13 cellular contexts compared by ENCODE assay signal in genomic region chr22:33896154-33896800, GRCh38. TPM values are rescaled to one million over a fixed set of nuclear protein-coding genes. Genes with fewer than 3 reads are reported as not detected.
DNase-seq lines count a peak whose midpoint lies in the region; ATAC-seq and TF ChIP-seq lines count a peak whose summit lies in the region.
"Had no signal": no experiment of that assay in that cellular context is flagged by ENCODE, and none has a peak within 500 bp of the region (broad histone marks: within the 10 kb centered on the region; RNA-seq: fewer than 3 reads in every experiment).

No MANE protein-coding gene starts in this region.

- peak overlapping the region in 8 of 11 experiments; percentile 58 to 80 (median 66); a peak in 18 of 22 replicates for H3K9ac ChIP-seq in BLaER1 treated with 17β-estradiol and CSF1 and Interleukin-3, amounts not matched to agents 10 nM and 100 nM

- POLR2A ChIA-PET in activated CD4-positive, alpha-beta memory T cell treated with anti-CD3 and anti-CD28 coated beads for 36 hours (lab: Charles Lee): no interaction called here

- CTCF ChIA-PET in activated CD4-positive, alpha-beta memory T cell treated with anti-CD3 and anti-CD28 coated beads for 36 hours (lab: Charles Lee): no interaction called here

- H4K20me1 ChIP-seq in BLaER1 treated with 17β-estradiol and CSF1 and Interleukin-3, amounts not matched to agents 10 nM and 100 nM: peaks cover 4 to 96% (median 37%) of the 10 kb centered on the region in 11 experiments; a peak in 12 of 22 replicates

- ATAC-seq in GM19468 (IDR thresholded peaks at IDR 0.05; ENCODE audit: extremely low read depth, unreplicated experiment) (peak; percentile 1), HG03103 (IDR thresholded peaks at IDR 0.05; ENCODE audit: low read depth, unreplicated experiment) (peak; percentile 39), Right ventricle myocardium superior (ENCODE audit: poor library complexity) (peak; percentile 42)

- peak overlapping the region; percentile 81 to 95 (median 88) for H3K4me2 ChIP-seq in BLaER1 treated with 17β-estradiol and CSF1 and Interleukin-3, amounts not matched to agents 10 nM and 100 nM

- no peak overlapping the region for H3K4me3 Mint-ChIP-seq in activated CD4-positive, alpha-beta memory T cell treated with anti-CD3 and anti-CD28 coated beads for 36 hours
- H3K4me3 Mint-ChIP-seq: activated naive CD8-positive, alpha-beta T cell treated with anti-CD3 and anti-CD28 coated beads, Interleukin-2, amount 10 ng/mL, durations not matched to agents 7 days and 5 days; T-helper 1 cell treated with Interleukin-12 subunit alpha and Interleukin-12 subunit beta and Interleukin-4 antibody, amounts not matched to agents 30 μg/mL and 1 μg/mL, for 36 hours had no signal

- in situ Hi-C loops in GM13977 (cut with MboI; ENCODE audit: low pct_unique_long_range_greater_than_20kb, low sequenced_read_pairs, unreplicated experiment): no loop called here

- no peaks in the 10 kb centered on the region for H3K4me1 Mint-ChIP-seq in activated CD4-positive, alpha-beta memory T cell treated with anti-CD3 and anti-CD28 coated beads for 36 hours (ENCODE audit: low read depth)
- H3K4me1 Mint-ChIP-seq: activated naive CD8-positive, alpha-beta T cell treated with anti-CD3 and anti-CD28 coated beads, Interleukin-2, amount 10 ng/mL, durations not matched to agents 7 days and 5 days had no signal

- no peaks in the 10 kb centered on the region for H3K36me3 Mint-ChIP-seq in activated CD4-positive, alpha-beta memory T cell treated with anti-CD3 and anti-CD28 coated beads for 36 hours
- H3K36me3 Mint-ChIP-seq: activated naive CD8-positive, alpha-beta T cell treated with anti-CD3 and anti-CD28 coated beads, Interleukin-2, amount 10 ng/mL, durations not matched to agents 7 days and 5 days had no signal

- H3K9me3 ChIP-seq in BLaER1 treated with 17β-estradiol and CSF1 and Interleukin-3, amounts not matched to agents 10 nM and 100 nM (replicated peaks in 1 of 11): peaks cover 5 to 24% (median 14%) of the 10 kb centered on the region in 11 experiments; a peak in 19 of 22 replicates

- no peak overlapping the region for H3K27ac Mint-ChIP-seq in activated CD4-positive, alpha-beta memory T cell treated with anti-CD3 and anti-CD28 coated beads for 36 hours
- H3K27ac Mint-ChIP-seq: activated naive CD8-positive, alpha-beta T cell treated with anti-CD3 and anti-CD28 coated beads, Interleukin-2, amount 10 ng/mL, durations not matched to agents 7 days and 5 days; T-helper 1 cell treated with Interleukin-12 subunit alpha and Interleukin-12 subunit beta and Interleukin-4 antibody, amounts not matched to agents 30 μg/mL and 1 μg/mL, for 36 hours had no signal

- peaks cover 46 to 100% (median 88%) of the 10 kb centered on the region in 10 experiments for H3K4me1 ChIP-seq in BLaER1 treated with 17β-estradiol and CSF1 and Interleukin-3, amounts not matched to agents 10 nM and 100 nM

- no peak for TF ChIP-seq CTCF in GM13977 (IDR thresholded peaks at IDR 0.05; ENCODE audit: extremely low read depth, insufficient read depth, missing control alignments)

- H3K27me3 ChIP-seq in BLaER1 treated with 17β-estradiol and CSF1 and Interleukin-3, amounts not matched to agents 10 nM and 100 nM: no peaks in the 10 kb centered on the region

- DNase-seq in Right ventricle myocardium superior: no peak
- no peak for DNase-seq in NCI-H1092 treated with DMSO at 0.1 percent for 48 hours (lab: John Stamatoyannopoulos, UW)
- no peak for DNase-seq in activated CD4-positive, alpha-beta memory T cell treated with anti-CD3 and anti-CD28 coated beads for 36 hours
- DNase-seq in GM19238 (ENCODE audit: insufficient read length, low spot score): no peak
- DNase-seq in GM13977 (ENCODE audit: low spot score): no peak
- DNase-seq: activated naive CD8-positive, alpha-beta T cell treated with anti-CD3 and anti-CD28 coated beads, Interleukin-2, amount 10 ng/mL, durations not matched to agents 7 days and 5 days; trophoblast cell had no signal

- H3K27ac ChIP-seq in BLaER1 treated with 17β-estradiol and CSF1 and Interleukin-3, amounts not matched to agents 10 nM and 100 nM: peak overlapping the region in 10 of 11 experiments; percentile 1 to 87 (median 74); a peak in 19 of 22 replicates
- H3K27ac ChIP-seq: skin epidermis had no signal

- no peaks in the 10 kb centered on the region for H3K9me3 Mint-ChIP-seq in activated CD4-positive, alpha-beta memory T cell treated with anti-CD3 and anti-CD28 coated beads for 36 hours

- peaks cover 0 to 19% (median 0%) of the 10 kb centered on the region in 11 experiments; a peak in 3 of 22 replicates for H3K36me3 ChIP-seq in BLaER1 treated with 17β-estradiol and CSF1 and Interleukin-3, amounts not matched to agents 10 nM and 100 nM

- intact Hi-C loops in Right ventricle myocardium superior (cut with DNase I): no loop called here
- intact Hi-C loops in activated CD4-positive, alpha-beta memory T cell treated with anti-CD3 and anti-CD28 coated beads for 36 hours (cut with micrococcal nuclease): no loop called here

- peak overlapping the region in 2 of 10 experiments; percentile 44 to 49; a peak in 3 of 20 replicates for H3K4me3 ChIP-seq in BLaER1 treated with 17β-estradiol and CSF1 and Interleukin-3, amounts not matched to agents 10 nM and 100 nM
- H3K4me3 ChIP-seq: skin epidermis had no signal

- no peaks in the 10 kb centered on the region for H3K27me3 Mint-ChIP-seq in activated CD4-positive, alpha-beta memory T cell treated with anti-CD3 and anti-CD28 coated beads for 36 hours
- H3K27me3 Mint-ChIP-seq: activated naive CD8-positive, alpha-beta T cell treated with anti-CD3 and anti-CD28 coated beads, Interleukin-2, amount 10 ng/mL, durations not matched to agents 7 days and 5 days had no signal

RNA-seq across cellular contexts. Expression of gene LARGE1, which starts 24.0 kb away (rescaled TPM):
- 140 TPM for total RNA-seq in Right ventricle myocardium superior
- 1 to 10 TPM in 1 of 2 experiments, under 1 TPM in 1; 0.81 to 2.0 TPM for total RNA-seq in activated CD4-positive, alpha-beta memory T cell treated with anti-CD3 and anti-CD28 coated beads for 36 hours
- total RNA-seq: A673 had no signal

Comparison
In these comparisons a context has a peak if more than half of its experiments do, and no peak if none do; other contexts are left out.
1. RNA of gene LARGE1, which starts 24.0 kb away (total RNA-seq): 140 TPM in Right ventricle myocardium superior (single experiment); 0.81 to 2.0 TPM in activated CD4-positive, alpha-beta memory T cell treated with anti-CD3 and anti-CD28 coated beads for 36 hours; every median in the first group is over 10 times any median in the second.
2. Peak in every context shown above with its lines, with median percentiles within 50 percentile points of each other: ATAC-seq.